ENCODE assay signal across 1 cellular context in the genomic region with DNA sequence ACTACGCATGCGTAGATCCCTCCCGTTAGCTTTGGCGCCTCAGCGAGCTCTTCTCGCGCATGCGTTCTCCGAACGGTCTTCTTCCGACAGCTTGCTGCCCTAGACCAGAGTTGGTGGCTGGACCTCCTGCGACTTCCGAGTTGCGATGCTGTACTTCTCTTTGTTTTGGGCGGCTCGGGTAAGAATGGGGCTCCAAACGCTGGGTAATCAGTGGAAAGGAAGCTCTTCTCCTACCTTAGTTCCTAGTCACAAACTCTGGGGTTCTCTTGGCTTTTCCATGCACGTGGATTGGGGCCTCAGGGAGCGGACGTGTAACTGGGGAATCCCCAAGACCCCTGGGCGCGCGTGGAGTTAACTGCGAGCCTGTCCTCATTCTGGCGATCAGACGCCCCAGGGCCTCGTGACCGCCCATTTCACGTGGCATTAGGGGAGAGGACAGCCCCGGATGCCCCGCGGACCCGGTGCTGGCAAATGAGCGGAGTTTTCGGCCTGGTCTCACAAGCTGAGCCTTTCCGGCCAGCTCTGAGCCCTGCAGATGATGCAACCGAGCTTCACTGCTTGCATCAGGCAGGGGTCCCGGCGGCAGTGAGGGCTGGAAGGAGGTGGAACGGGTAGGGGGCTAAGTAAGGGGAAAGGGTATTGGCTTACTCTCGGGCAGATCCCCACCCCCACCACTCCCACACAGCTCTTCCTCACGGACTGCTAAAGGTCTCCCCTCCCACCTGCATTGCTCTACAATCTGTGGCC.
TF ChIP-seq lines count a peak whose summit lies in the region.

Gene SHMT2 (plus strand): TSS at position 78 of the 747 bp plus-strand sequence. CDS start 68 bp downstream, at position 146.

TF ChIP-seq in HepG2, 621 proteins besides CTCF, POLR2A, EP300 and RAD21 (continued from another document and continues in another):
- TF ChIP-seq THAP9 (CRISPR knock-in tag; IDR thresholded peaks at IDR 0.05; ENCODE audit: borderline replicate concordance) (peak; percentile 74; the same call in 1 of the 2 replicates), CBX2 (IDR thresholded peaks at IDR 0.05; ENCODE audit: low read depth, low read length) (no peak), CBX2 (CRISPR knock-in tag; IDR thresholded peaks at IDR 0.05; ENCODE audit: low read depth) (no peak; the same call in 1 of the 2 replicates), ZNF256 (CRISPR knock-in tag; conservative IDR thresholded peaks at IDR 0.05) (no peak), SOX5 (CRISPR knock-in tag; IDR thresholded peaks at IDR 0.05; ENCODE audit: borderline replicate concordance) (no peak), FOXJ3 (CRISPR knock-in tag; IDR thresholded peaks at IDR 0.05; ENCODE audit: borderline replicate concordance) (no peak), ZNF430 (CRISPR knock-in tag; IDR thresholded peaks at IDR 0.05) (no peak), ZNF20 (CRISPR knock-in tag; IDR thresholded peaks at IDR 0.05) (no peak), ZNF563 (CRISPR knock-in tag; IDR thresholded peaks at IDR 0.05) (peak; percentile 68), ZNF138 (CRISPR knock-in tag; IDR thresholded peaks at IDR 0.05; ENCODE audit: low read depth) (no peak), CHD2 (IDR thresholded peaks at IDR 0.05; ENCODE audit: low read depth, low read length) (no peak), ZSCAN9 (CRISPR knock-in tag; IDR thresholded peaks at IDR 0.05; ENCODE audit: borderline replicate concordance) (peak; percentile 51; the same call in 1 of the 2 replicates), ZNF230 (CRISPR knock-in tag; IDR thresholded peaks at IDR 0.05) (no peak; the same call in none of the 2 replicates), ZNF720 (CRISPR knock-in tag; IDR thresholded peaks at IDR 0.05) (no peak), MEIS2 (CRISPR knock-in tag; IDR thresholded peaks at IDR 0.05) (peak; percentile 39; the same call in 1 of the 2 replicates), SALL1 (CRISPR knock-in tag; IDR thresholded peaks at IDR 0.05) (peak; percentile 76), SIN3A (IDR thresholded peaks at IDR 0.05; ENCODE audit: borderline replicate concordance, low read depth, low read length) (peak; percentile 35; the same call in 1 of the 2 replicates), THYN1 (CRISPR knock-in tag; IDR thresholded peaks at IDR 0.05; ENCODE audit: borderline replicate concordance, low read depth) (no peak), NR2C2 (CRISPR knock-in tag; IDR thresholded peaks at IDR 0.05; ENCODE audit: borderline replicate concordance) (peak; percentile 56; the same call in 1 of the 2 replicates), RCOR2 (CRISPR knock-in tag; IDR thresholded peaks at IDR 0.05) (no peak), ASH2L (IDR thresholded peaks at IDR 0.05; ENCODE audit: insufficient read length, low read depth, low read length) (peak; percentile 60), FOXK2 (IDR thresholded peaks at IDR 0.05) (no peak), ESRRA (CRISPR knock-in tag; IDR thresholded peaks at IDR 0.05; ENCODE audit: low read depth) (no peak), ZFY (CRISPR knock-in tag; IDR thresholded peaks at IDR 0.05) (peak; percentile 86), ZNF781 (CRISPR knock-in tag; IDR thresholded peaks at IDR 0.05; ENCODE audit: borderline replicate concordance, not compliant biosample characterization) (peak; percentile 85)
- TF ChIP-seq, protein P1, sequence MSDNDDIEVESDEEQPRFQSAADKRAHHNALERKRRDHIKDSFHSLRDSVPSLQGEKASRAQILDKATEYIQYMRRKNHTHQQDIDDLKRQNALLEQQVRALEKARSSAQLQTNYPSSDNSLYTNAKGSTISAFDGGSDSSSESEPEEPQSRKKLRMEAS (IDR thresholded peaks at IDR 0.05) = peak; percentile 81
- TF ChIP-seq, protein P2, sequence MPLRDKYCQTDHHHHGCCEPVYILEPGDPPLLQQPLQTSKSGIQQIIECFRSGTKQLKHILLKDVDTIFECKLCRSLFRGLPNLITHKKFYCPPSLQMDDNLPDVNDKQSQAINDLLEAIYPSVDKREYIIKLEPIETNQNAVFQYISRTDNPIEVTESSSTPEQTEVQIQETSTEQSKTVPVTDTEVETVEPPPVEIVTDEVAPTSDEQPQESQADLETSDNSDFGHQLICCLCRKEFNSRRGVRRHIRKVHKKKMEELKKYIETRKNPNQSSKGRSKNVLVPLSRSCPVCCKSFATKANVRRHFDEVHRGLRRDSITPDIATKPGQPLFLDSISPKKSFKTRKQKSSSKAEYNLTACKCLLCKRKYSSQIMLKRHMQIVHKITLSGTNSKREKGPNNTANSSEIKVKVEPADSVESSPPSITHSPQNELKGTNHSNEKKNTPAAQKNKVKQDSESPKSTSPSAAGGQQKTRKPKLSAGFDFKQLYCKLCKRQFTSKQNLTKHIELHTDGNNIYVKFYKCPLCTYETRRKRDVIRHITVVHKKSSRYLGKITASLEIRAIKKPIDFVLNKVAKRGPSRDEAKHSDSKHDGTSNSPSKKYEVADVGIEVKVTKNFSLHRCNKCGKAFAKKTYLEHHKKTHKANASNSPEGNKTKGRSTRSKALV (CRISPR knock-in tag; IDR thresholded peaks at IDR 0.05) = peak; percentile 78; the same call in 1 of the 2 replicates
- TF ChIP-seq, protein P3, sequence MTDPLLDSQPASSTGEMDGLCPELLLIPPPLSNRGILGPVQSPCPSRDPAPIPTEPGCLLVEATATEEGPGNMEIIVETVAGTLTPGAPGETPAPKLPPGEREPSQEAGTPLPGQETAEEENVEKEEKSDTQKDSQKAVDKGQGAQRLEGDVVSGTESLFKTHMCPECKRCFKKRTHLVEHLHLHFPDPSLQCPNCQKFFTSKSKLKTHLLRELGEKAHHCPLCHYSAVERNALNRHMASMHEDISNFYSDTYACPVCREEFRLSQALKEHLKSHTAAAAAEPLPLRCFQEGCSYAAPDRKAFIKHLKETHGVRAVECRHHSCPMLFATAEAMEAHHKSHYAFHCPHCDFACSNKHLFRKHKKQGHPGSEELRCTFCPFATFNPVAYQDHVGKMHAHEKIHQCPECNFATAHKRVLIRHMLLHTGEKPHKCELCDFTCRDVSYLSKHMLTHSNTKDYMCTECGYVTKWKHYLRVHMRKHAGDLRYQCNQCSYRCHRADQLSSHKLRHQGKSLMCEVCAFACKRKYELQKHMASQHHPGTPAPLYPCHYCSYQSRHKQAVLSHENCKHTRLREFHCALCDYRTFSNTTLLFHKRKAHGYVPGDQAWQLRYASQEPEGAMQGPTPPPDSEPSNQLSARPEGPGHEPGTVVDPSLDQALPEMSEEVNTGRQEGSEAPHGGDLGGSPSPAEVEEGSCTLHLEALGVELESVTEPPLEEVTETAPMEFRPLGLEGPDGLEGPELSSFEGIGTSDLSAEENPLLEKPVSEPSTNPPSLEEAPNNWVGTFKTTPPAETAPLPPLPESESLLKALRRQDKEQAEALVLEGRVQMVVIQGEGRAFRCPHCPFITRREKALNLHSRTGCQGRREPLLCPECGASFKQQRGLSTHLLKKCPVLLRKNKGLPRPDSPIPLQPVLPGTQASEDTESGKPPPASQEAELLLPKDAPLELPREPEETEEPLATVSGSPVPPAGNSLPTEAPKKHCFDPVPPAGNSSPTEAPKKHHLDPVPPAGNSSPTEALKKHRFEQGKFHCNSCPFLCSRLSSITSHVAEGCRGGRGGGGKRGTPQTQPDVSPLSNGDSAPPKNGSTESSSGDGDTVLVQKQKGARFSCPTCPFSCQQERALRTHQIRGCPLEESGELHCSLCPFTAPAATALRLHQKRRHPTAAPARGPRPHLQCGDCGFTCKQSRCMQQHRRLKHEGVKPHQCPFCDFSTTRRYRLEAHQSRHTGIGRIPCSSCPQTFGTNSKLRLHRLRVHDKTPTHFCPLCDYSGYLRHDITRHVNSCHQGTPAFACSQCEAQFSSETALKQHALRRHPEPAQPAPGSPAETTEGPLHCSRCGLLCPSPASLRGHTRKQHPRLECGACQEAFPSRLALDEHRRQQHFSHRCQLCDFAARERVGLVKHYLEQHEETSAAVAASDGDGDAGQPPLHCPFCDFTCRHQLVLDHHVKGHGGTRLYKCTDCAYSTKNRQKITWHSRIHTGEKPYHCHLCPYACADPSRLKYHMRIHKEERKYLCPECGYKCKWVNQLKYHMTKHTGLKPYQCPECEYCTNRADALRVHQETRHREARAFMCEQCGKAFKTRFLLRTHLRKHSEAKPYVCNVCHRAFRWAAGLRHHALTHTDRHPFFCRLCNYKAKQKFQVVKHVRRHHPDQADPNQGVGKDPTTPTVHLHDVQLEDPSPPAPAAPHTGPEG (CRISPR knock-in tag; IDR thresholded peaks at IDR 0.05) = 0 out of 2 replicates have a peak, but pooled peaks have one; percentile 14
- TF ChIP-seq, protein P4, sequence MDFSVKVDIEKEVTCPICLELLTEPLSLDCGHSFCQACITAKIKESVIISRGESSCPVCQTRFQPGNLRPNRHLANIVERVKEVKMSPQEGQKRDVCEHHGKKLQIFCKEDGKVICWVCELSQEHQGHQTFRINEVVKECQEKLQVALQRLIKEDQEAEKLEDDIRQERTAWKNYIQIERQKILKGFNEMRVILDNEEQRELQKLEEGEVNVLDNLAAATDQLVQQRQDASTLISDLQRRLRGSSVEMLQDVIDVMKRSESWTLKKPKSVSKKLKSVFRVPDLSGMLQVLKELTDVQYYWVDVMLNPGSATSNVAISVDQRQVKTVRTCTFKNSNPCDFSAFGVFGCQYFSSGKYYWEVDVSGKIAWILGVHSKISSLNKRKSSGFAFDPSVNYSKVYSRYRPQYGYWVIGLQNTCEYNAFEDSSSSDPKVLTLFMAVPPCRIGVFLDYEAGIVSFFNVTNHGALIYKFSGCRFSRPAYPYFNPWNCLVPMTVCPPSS (IDR thresholded peaks at IDR 0.05) = no peak
- TF ChIP-seq, protein P5, sequence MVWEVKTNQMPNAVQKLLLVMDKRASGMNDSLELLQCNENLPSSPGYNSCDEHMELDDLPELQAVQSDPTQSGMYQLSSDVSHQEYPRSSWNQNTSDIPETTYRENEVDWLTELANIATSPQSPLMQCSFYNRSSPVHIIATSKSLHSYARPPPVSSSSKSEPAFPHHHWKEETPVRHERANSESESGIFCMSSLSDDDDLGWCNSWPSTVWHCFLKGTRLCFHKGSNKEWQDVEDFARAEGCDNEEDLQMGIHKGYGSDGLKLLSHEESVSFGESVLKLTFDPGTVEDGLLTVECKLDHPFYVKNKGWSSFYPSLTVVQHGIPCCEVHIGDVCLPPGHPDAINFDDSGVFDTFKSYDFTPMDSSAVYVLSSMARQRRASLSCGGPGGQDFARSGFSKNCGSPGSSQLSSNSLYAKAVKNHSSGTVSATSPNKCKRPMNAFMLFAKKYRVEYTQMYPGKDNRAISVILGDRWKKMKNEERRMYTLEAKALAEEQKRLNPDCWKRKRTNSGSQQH (CRISPR knock-in tag; IDR thresholded peaks at IDR 0.05; ENCODE audit: low read depth) = no peak; the same call in 1 of the 2 replicates
- TF ChIP-seq, protein P6, sequence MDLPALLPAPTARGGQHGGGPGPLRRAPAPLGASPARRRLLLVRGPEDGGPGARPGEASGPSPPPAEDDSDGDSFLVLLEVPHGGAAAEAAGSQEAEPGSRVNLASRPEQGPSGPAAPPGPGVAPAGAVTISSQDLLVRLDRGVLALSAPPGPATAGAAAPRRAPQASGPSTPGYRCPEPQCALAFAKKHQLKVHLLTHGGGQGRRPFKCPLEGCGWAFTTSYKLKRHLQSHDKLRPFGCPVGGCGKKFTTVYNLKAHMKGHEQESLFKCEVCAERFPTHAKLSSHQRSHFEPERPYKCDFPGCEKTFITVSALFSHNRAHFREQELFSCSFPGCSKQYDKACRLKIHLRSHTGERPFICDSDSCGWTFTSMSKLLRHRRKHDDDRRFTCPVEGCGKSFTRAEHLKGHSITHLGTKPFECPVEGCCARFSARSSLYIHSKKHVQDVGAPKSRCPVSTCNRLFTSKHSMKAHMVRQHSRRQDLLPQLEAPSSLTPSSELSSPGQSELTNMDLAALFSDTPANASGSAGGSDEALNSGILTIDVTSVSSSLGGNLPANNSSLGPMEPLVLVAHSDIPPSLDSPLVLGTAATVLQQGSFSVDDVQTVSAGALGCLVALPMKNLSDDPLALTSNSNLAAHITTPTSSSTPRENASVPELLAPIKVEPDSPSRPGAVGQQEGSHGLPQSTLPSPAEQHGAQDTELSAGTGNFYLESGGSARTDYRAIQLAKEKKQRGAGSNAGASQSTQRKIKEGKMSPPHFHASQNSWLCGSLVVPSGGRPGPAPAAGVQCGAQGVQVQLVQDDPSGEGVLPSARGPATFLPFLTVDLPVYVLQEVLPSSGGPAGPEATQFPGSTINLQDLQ (CRISPR knock-in tag; IDR thresholded peaks at IDR 0.05) = peak; percentile 64
- TF ChIP-seq, protein P7, sequence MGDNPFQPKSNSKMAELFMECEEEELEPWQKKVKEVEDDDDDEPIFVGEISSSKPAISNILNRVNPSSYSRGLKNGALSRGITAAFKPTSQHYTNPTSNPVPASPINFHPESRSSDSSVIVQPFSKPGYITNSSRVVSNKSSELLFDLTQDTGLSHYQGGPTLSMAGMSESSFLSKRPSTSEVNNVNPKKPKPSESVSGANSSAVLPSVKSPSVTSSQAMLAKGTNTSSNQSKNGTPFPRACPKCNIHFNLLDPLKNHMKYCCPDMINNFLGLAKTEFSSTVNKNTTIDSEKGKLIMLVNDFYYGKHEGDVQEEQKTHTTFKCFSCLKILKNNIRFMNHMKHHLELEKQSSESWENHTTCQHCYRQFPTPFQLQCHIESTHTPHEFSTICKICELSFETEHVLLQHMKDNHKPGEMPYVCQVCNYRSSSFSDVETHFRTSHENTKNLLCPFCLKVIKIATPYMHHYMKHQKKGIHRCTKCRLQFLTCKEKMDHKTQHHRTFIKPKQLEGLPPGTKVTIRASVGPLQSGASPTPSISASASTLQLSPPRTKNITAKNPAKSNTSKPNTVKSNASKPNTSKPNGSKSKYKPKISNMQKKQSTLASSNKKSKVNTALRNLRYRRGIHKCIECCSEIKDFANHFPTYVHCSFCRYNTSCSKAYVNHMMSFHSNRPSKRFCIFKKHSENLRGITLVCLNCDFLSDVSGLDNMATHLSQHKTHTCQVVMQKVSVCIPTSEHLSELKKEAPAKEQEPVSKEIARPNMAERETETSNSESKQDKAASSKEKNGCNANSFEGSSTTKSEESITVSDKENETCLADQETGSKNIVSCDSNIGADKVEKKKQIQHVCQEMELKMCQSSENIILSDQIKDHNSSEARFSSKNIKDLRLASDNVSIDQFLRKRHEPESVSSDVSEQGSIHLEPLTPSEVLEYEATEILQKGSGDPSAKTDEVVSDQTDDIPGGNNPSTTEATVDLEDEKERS (CRISPR knock-in tag; IDR thresholded peaks at IDR 0.05) = 0 out of 2 replicates have a peak, but pooled peaks have one; percentile 30
